1 cellular context compared by ENCODE assay signal in genomic region chr2:191013876-191014652, GRCh38.
TF ChIP-seq lines count a peak whose summit lies in the region.

Gene STAT1, minus strand, starts transcription at chr2:191014171. Its CDS starts 4,168 bp downstream, at chr2:191010003.

TF ChIP-seq in HEK293, 187 proteins besides CTCF, POLR2A, EP300 and RAD21 (continued from another document):
- TF ChIP-seq ZNF518A (tag by site-specific recombination; conservative IDR thresholded peaks at IDR 0.05; ENCODE audit: low read depth), result peak; percentile 79
- TF ChIP-seq ZNF692 (tag by site-specific recombination; IDR thresholded peaks at IDR 0.05), result peak; percentile 59; the same call in 1 of the 2 replicates
- TF ChIP-seq ELK4 (IDR thresholded peaks at IDR 0.05; ENCODE audit: borderline replicate concordance, low read depth, low read length), result peak; percentile 91; the same call in 1 of the 2 replicates
- TF ChIP-seq ZNF23 (tag by site-specific recombination; IDR thresholded peaks at IDR 0.05; ENCODE audit: borderline replicate concordance), result no peak
- peak; percentile 99 for TF ChIP-seq ZNF341 (tag by site-specific recombination; IDR thresholded peaks at IDR 0.05; ENCODE audit: low read depth)
- TF ChIP-seq ZBTB20 (tag by site-specific recombination; IDR thresholded peaks at IDR 0.05), result peak; percentile 90
- peak; percentile 96 for TF ChIP-seq PATZ1 (tag by site-specific recombination; IDR thresholded peaks at IDR 0.05)
- TF ChIP-seq SCRT2 (tag by site-specific recombination; IDR thresholded peaks at IDR 0.05), result 0 out of 2 replicates have a peak, but pooled peaks have one; percentile 31
- peak; percentile 84 for TF ChIP-seq ZXDB (tag by site-specific recombination; IDR thresholded peaks at IDR 0.05)
